ENCODE assay signal across 9 cellular contexts in genomic region chr14:90419200-90419599, GRCh38. TPM values are rescaled to one million over a fixed set of nuclear protein-coding genes. Genes with fewer than 3 reads are reported as not detected.
DNase-seq lines count a peak whose midpoint lies in the region; ATAC-seq and TF ChIP-seq lines count a peak whose summit lies in the region.
"Had no signal": no experiment of that assay in that cellular context is flagged by ENCODE, and none has a peak within 500 bp of the region (broad histone marks: within the 10 kb centered on the region; RNA-seq: fewer than 3 reads in every experiment).

No MANE protein-coding gene starts in this region.

- POLR2A ChIA-PET in OCI-LY7 (lab: Charles Lee) = interaction anchor here (0.6 kb wide), 1 partner anchor 14 kb away, joined by 3 read pairs; no protein-coding TSS in a partner anchor

- H3K36me3 Mint-ChIP-seq in stimulated activated naive B cell treated with anti-CD40 and anti-IgM and Interleukin-4, amounts not matched to agents 10 μg/mL and 1 μg/mL and 100 μg/mL, for 72 hours = peaks cover 0 to 5% of the 10 kb centered on the region in 2 donors
- no peaks in the 10 kb centered on the region for H3K36me3 Mint-ChIP-seq in neural progenitor cell

- no peak overlapping the region for H3K4me3 Mint-ChIP-seq in stimulated activated naive B cell treated with anti-CD40 and anti-IgM and Interleukin-4, amounts not matched to agents 10 μg/mL and 1 μg/mL and 100 μg/mL, for 72 hours
- no peak overlapping the region for H3K4me3 Mint-ChIP-seq in neural progenitor cell

- no peaks in the 10 kb centered on the region for H3K27me3 ChIP-seq in BLaER1 treated with 17β-estradiol and CSF1 and Interleukin-3, amounts not matched to agents 10 nM and 100 nM
- no peaks in the 10 kb centered on the region for H3K27me3 ChIP-seq in neural progenitor cell
- H3K27me3 ChIP-seq: vagina had no signal

- no peak overlapping the region for H3K9ac ChIP-seq in BLaER1 treated with 17β-estradiol and CSF1 and Interleukin-3, amounts not matched to agents 10 nM and 100 nM
- H3K9ac ChIP-seq in neural progenitor cell = no peak overlapping the region

- no peaks in the 10 kb centered on the region for H3F3A ChIP-seq in neural progenitor cell (ENCODE audit: low read depth)

- DNase-seq in NCI-H460 (ENCODE audit: extremely low read depth, low read depth) = peak; percentile 49
- peak; percentile 89 for DNase-seq in epithelial cell of prostate (ENCODE audit: low read depth, low spot score)
- peak in 30 of 56 donors; percentile 16 to 77 (median 36) for DNase-seq in nucleus accumbens (lab: John Stamatoyannopoulos, UW)
- no peak for DNase-seq in OCI-LY7 (ENCODE audit: low spot score)
- no peak for DNase-seq in stimulated activated naive B cell treated with anti-CD40 and anti-IgM and Interleukin-4, amounts not matched to agents 10 μg/mL and 1 μg/mL and 100 μg/mL, for 72 hours
- no peak for DNase-seq in neural progenitor cell (ENCODE audit: low spot score)

- peaks cover 3 to 5% of the 10 kb centered on the region in 2 donors for H3K9me3 Mint-ChIP-seq in stimulated activated naive B cell treated with anti-CD40 and anti-IgM and Interleukin-4, amounts not matched to agents 10 μg/mL and 1 μg/mL and 100 μg/mL, for 72 hours
- peaks cover 13% of the 10 kb centered on the region for H3K9me3 Mint-ChIP-seq in neural progenitor cell

- H3K4me1 Mint-ChIP-seq in stimulated activated naive B cell treated with anti-CD40 and anti-IgM and Interleukin-4, amounts not matched to agents 10 μg/mL and 1 μg/mL and 100 μg/mL, for 72 hours = no peaks in the 10 kb centered on the region
- peaks cover 19% of the 10 kb centered on the region for H3K4me1 Mint-ChIP-seq in neural progenitor cell

- ATAC-seq in HG02610 (IDR thresholded peaks at IDR 0.05; ENCODE audit: unreplicated experiment) = no peak
- no peak for ATAC-seq in stimulated activated naive B cell treated with anti-CD40 and anti-IgM and Interleukin-4, amounts not matched to agents 10 μg/mL and 1 μg/mL and 100 μg/mL, for 72 hours (replicated peaks)

- TF ChIP-seq CTCF in OCI-LY7 (conservative IDR thresholded peaks at IDR 0.05; ENCODE audit: low read length) (no peak), neural progenitor cell (IDR thresholded peaks at IDR 0.05) (no peak)

- H3K27ac Mint-ChIP-seq in stimulated activated naive B cell treated with anti-CD40 and anti-IgM and Interleukin-4, amounts not matched to agents 10 μg/mL and 1 μg/mL and 100 μg/mL, for 72 hours = no peak overlapping the region
- H3K27ac Mint-ChIP-seq in neural progenitor cell = no peak overlapping the region

- peak overlapping the region in 9 of 11 experiments; percentile 9 to 49 (median 33); a peak in 16 of 22 replicates for H3K4me2 ChIP-seq in BLaER1 treated with 17β-estradiol and CSF1 and Interleukin-3, amounts not matched to agents 10 nM and 100 nM
- H3K4me2 ChIP-seq in OCI-LY7 (ENCODE audit: low read length) = no peak overlapping the region
- no peak overlapping the region for H3K4me2 ChIP-seq in neural progenitor cell

- H3K4me3 ChIP-seq in BLaER1 treated with 17β-estradiol and CSF1 and Interleukin-3, amounts not matched to agents 10 nM and 100 nM = no peak overlapping the region
- H3K4me3 ChIP-seq in OCI-LY7 (ENCODE audit: low read depth, low read length, poor library complexity, severe bottlenecking) (no peak overlapping the region), neural progenitor cell (no peak overlapping the region)
- H3K4me3 ChIP-seq: vagina had no signal

- no peaks in the 10 kb centered on the region for H3K9me2 ChIP-seq in OCI-LY7 (ENCODE audit: insufficient read depth, low read length)

- H3K79me2 ChIP-seq in OCI-LY7 (ENCODE audit: insufficient read depth, low read depth, low read length) = no peaks in the 10 kb centered on the region
- no peaks in the 10 kb centered on the region for H3K79me2 ChIP-seq in neural progenitor cell (ENCODE audit: low read depth)

- H3K36me3 ChIP-seq in BLaER1 treated with 17β-estradiol and CSF1 and Interleukin-3, amounts not matched to agents 10 nM and 100 nM = no peaks in the 10 kb centered on the region
- no peaks in the 10 kb centered on the region for H3K36me3 ChIP-seq in OCI-LY7 (ENCODE audit: insufficient read depth, low read length)
- no peaks in the 10 kb centered on the region for H3K36me3 ChIP-seq in neural progenitor cell
- H3K36me3 ChIP-seq: vagina had no signal

- BruUV-seq in OCI-LY7 (replicated peaks; lab: Mats Ljungman, UMichigan) = no TSS peak

- H3K27ac ChIP-seq in BLaER1 treated with 17β-estradiol and CSF1 and Interleukin-3, amounts not matched to agents 10 nM and 100 nM = no peak overlapping the region
- H3K27ac ChIP-seq in epithelial cell of prostate (peak overlapping the region; percentile 64), OCI-LY7 (ENCODE audit: low read depth, low read length, poor library complexity, severe bottlenecking) (no peak overlapping the region), neural progenitor cell (no peak overlapping the region)
- H3K27ac ChIP-seq: vagina had no signal

- H4K20me1 ChIP-seq in BLaER1 treated with 17β-estradiol and CSF1 and Interleukin-3, amounts not matched to agents 10 nM and 100 nM = no peaks in the 10 kb centered on the region
- H4K20me1 ChIP-seq in OCI-LY7 (ENCODE audit: insufficient read depth, low read length) = no peaks in the 10 kb centered on the region
- no peaks in the 10 kb centered on the region for H4K20me1 ChIP-seq in neural progenitor cell (ENCODE audit: low read depth)

- H2AFZ ChIP-seq in OCI-LY7 (ENCODE audit: low read length) (no peak overlapping the region), neural progenitor cell (replicated peaks) (no peak overlapping the region)

- CTCF ChIA-PET in OCI-LY7 (lab: Charles Lee; ENCODE audit: unreplicated experiment) = no interaction called here

- peaks cover 11 to 41% (median 35%) of the 10 kb centered on the region in 10 experiments for H3K4me1 ChIP-seq in BLaER1 treated with 17β-estradiol and CSF1 and Interleukin-3, amounts not matched to agents 10 nM and 100 nM
- H3K4me1 ChIP-seq in OCI-LY7 (ENCODE audit: insufficient read depth, low read length, poor library complexity, severe bottlenecking) (no peaks in the 10 kb centered on the region), neural progenitor cell (no peaks in the 10 kb centered on the region)

- intact Hi-C loops in OCI-LY7 (cut with micrococcal nuclease; ENCODE audit: unreplicated experiment) = no loop called here

- H3K27me3 Mint-ChIP-seq in stimulated activated naive B cell treated with anti-CD40 and anti-IgM and Interleukin-4, amounts not matched to agents 10 μg/mL and 1 μg/mL and 100 μg/mL, for 72 hours = no peaks in the 10 kb centered on the region
- peaks cover 6% of the 10 kb centered on the region for H3K27me3 Mint-ChIP-seq in neural progenitor cell (ENCODE audit: insufficient read depth, low read depth)

- H3K9me3 ChIP-seq in BLaER1 treated with 17β-estradiol and CSF1 and Interleukin-3, amounts not matched to agents 10 nM and 100 nM (replicated peaks in 1 of 11) = peaks cover 0 to 10% (median 3%) of the 10 kb centered on the region in 11 experiments; a peak in 5 of 22 replicates
- no peaks in the 10 kb centered on the region for H3K9me3 ChIP-seq in OCI-LY7 (ENCODE audit: low read length)
- no peaks in the 10 kb centered on the region for H3K9me3 ChIP-seq in neural progenitor cell (ENCODE audit: low read depth)
- H3K9me3 ChIP-seq: vagina had no signal

RNA-seq across cellular contexts. Expression of gene CALM1, which starts 22.4 kb away (rescaled TPM):
- total RNA-seq in NCI-H460 (2014; rRNA removed; shearing (Covaris generic)) = 672 and 721 TPM in 2 replicates
- 488 and 562 TPM in 2 replicates for polyA plus RNA-seq in NCI-H460 (2014; cell fraction: nucleus; rRNA removed)
- total RNA-seq in OCI-LY7 (2014; rRNA removed; shearing (Covaris generic)) = 311 and 323 TPM in 2 replicates
- total RNA-seq in OCI-LY7 (2022) (282 and 288 TPM in 2 replicates), neural progenitor cell (ENCODE audit: low replicate concordance) (273 and 362 TPM in 2 replicates)

Comparison
In these comparisons a context has a peak if more than half of its experiments do, and no peak if none do; other contexts are left out.
1. H3K4me2 ChIP-seq: peak in BLaER1 treated with 17β-estradiol and CSF1 and Interleukin-3, amounts not matched to agents 10 nM and 100 nM (9 of 11); none in OCI-LY7 (single experiment) and neural progenitor cell (single experiment).
2. DNase-seq: peak in NCI-H460 (single experiment), epithelial cell of prostate (single experiment) and nucleus accumbens (30 of 56); none in OCI-LY7 (single experiment), stimulated activated naive B cell treated with anti-CD40 and anti-IgM and Interleukin-4, amounts not matched to agents 10 μg/mL and 1 μg/mL and 100 μg/mL, for 72 hours (single experiment) and neural progenitor cell (single experiment).